In genomic region chrX:120559799-120560198, GRCh38 we compare ENCODE assay signal across 8 cellular contexts. TPM values are rescaled to one million over a fixed set of nuclear protein-coding genes. Genes with fewer than 3 reads are reported as not detected.
DNase-seq lines count a peak whose midpoint lies in the region; ATAC-seq lines count a peak whose summit lies in the region.

No MANE protein-coding gene starts in this region.

- no peak for ATAC-seq in central memory CD8-positive, alpha-beta T cell (replicated peaks; ENCODE audit: extremely low read depth, poor library complexity, severe bottlenecking)
- ATAC-seq in naive B cell (ENCODE audit: low read depth in 2 of 2) (no peak), HG03175 (IDR thresholded peaks at IDR 0.05; ENCODE audit: unreplicated experiment) (no peak)

- DNase-seq in NCI-H446 (lab: John Stamatoyannopoulos, UW) (peak; percentile 1 to 2), NCI-H446 treated with DMSO at 0.1 percent for 48 hours (lab: John Stamatoyannopoulos, UW) (no peak), NCI-H748 treated with DMSO at 0.1 percent for 48 hours (lab: John Stamatoyannopoulos, UW) (peak; percentile 42), naive B cell (peak; percentile 3), medulla oblongata (ENCODE audit: extremely low spot score) (no peak), NCI-H187 (lab: John Stamatoyannopoulos, UW) (no peak)
- DNase-seq in central memory CD8-positive, alpha-beta T cell (ENCODE audit: low spot score in 2 of 2), result no peak

- H3K27me3 Mint-ChIP-seq in central memory CD8-positive, alpha-beta T cell, result no peaks in the 10 kb centered on the region
- H3K27me3 Mint-ChIP-seq in naive B cell, result no peaks in the 10 kb centered on the region

- H3K36me3 Mint-ChIP-seq in central memory CD8-positive, alpha-beta T cell (ENCODE audit: insufficient read depth), result peaks cover 21% of the 10 kb centered on the region
- peaks cover 0 to 9% of the 10 kb centered on the region in 2 donors for H3K36me3 Mint-ChIP-seq in naive B cell

- peak overlapping the region; percentile 99 for H3K27ac Mint-ChIP-seq in central memory CD8-positive, alpha-beta T cell (ENCODE audit: low read depth)
- H3K27ac Mint-ChIP-seq in naive B cell, result peak overlapping the region; percentile 95 to 99 (median 97)

- peak overlapping the region; percentile 100 for H3K4me3 Mint-ChIP-seq in central memory CD8-positive, alpha-beta T cell
- peak overlapping the region; percentile 93 to 100 (median 97) for H3K4me3 Mint-ChIP-seq in naive B cell

- H3K4me1 Mint-ChIP-seq in central memory CD8-positive, alpha-beta T cell, result peaks cover 8% of the 10 kb centered on the region
- H3K4me1 Mint-ChIP-seq in naive B cell, result peaks cover 6 to 15% (median 11%) of the 10 kb centered on the region in 3 donors

- H3K9me3 Mint-ChIP-seq in central memory CD8-positive, alpha-beta T cell, result no peaks in the 10 kb centered on the region
- H3K9me3 Mint-ChIP-seq in naive B cell, result peaks cover 0 to 3% (median 0%) of the 10 kb centered on the region in 7 donors

RNA-seq across cellular contexts. Expression of gene CUL4B, which starts 1.0 kb away (rescaled TPM):
- polyA plus RNA-seq in naive B cell (ENCODE audit: low read depth in 6 of 6), result 10 to 100 TPM; 20.5 to 26.3 (median 21.9) TPM

RNA-seq across cellular contexts. Expression of gene MCTS1, which starts 44.1 kb away (rescaled TPM):
- 100 to 1,000 TPM in 2 of 6 donors, 10 to 100 TPM in 4; 73.7 to 106 (median 89.8) TPM for polyA plus RNA-seq in naive B cell (ENCODE audit: low read depth in 6 of 6)

Comparison
In these comparisons a context has a peak if more than half of its experiments do, and no peak if none do; other contexts are left out.
1. DNase-seq: peak in NCI-H446 (2 of 2), NCI-H748 treated with DMSO at 0.1 percent for 48 hours (single experiment) and naive B cell (single experiment); none in NCI-H446 treated with DMSO at 0.1 percent for 48 hours (single experiment), central memory CD8-positive, alpha-beta T cell (0 of 2), medulla oblongata (single experiment) and NCI-H187 (0 of 2).